8 cellular contexts compared by ENCODE assay signal in the genomic region with DNA sequence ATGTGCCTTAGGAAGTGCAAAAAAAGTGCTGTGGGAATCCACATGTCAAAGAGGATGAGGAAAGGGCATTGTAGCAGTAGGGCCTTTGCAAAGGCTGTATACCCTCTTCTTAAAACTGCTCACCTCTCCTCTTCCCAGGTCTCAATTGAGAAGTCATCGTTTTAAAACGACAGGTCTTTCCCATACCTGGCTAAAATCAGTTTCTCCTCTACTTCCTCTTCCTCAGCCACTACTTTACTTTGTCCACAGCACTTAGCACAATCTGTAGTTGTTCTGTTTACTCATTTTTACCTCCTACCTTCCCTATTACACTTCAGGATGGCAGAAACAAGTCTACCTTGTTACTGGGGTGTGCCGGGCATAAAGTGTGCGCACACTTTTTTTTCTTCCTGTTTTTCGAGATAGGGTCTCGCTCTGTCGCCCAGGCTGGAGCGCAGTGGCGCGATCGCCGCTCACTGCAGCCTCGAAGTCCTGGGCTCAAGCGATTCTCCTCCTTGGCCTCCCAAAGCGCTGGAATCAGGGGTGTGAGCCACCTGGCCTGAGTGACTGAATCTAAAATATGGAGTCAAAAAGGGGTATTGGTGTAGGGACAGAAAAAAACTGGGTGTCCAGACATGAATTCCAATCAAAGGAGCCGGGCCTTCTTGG. TPM values are rescaled to one million over a fixed set of nuclear protein-coding genes. Genes with fewer than 3 reads are reported as not detected.
DNase-seq lines count a peak whose midpoint lies in the region; ATAC-seq and TF ChIP-seq lines count a peak whose summit lies in the region.

No MANE protein-coding gene starts in this region.

- H3K9me3 ChIP-seq in left ventricle myocardium inferior (replicated peaks): no peaks in the 10 kb centered on the region
- no peaks in the 10 kb centered on the region for H3K9me3 ChIP-seq in skeletal muscle tissue (ENCODE audit: control insufficient read depth in 3 of 3, low read length in 3 of 3)

- intact Hi-C loops in activated CD4-positive, alpha-beta memory T cell treated with anti-CD3 and anti-CD28 coated beads for 36 hours (cut with micrococcal nuclease): loop anchor here (1.0 to 5.0 kb wide), 4 partner anchors 9 to 291 kb away; a partner anchor contains a TSS
- intact Hi-C loops in left ventricle myocardium inferior (cut with micrococcal nuclease): no loop called here

- CTCF ChIA-PET in activated CD4-positive, alpha-beta memory T cell treated with anti-CD3 and anti-CD28 coated beads for 36 hours (lab: Charles Lee): interaction anchor here (1.2 to 1.6 kb wide), 3 partner anchors 10 to 186 kb away, joined by 3 to 7 read pairs (median 4); a partner anchor contains a TSS

- H3K36me3 ChIP-seq in left ventricle myocardium inferior (no peaks in the 10 kb centered on the region), skeletal muscle tissue (ENCODE audit: control insufficient read depth in 3 of 3, insufficient read depth in 3 of 3, low read length in 3 of 3) (no peaks in the 10 kb centered on the region)

- H3K4me1 ChIP-seq in left ventricle myocardium inferior (peaks cover 25% of the 10 kb centered on the region), skeletal muscle tissue (ENCODE audit: control insufficient read depth in 3 of 3, insufficient read depth in 3 of 3, low read length in 3 of 3) (peaks cover 12 to 13% (median 12%) of the 10 kb centered on the region in 3 donors)

- peak overlapping the region; percentile 78 to 84 (median 83) for H3K9ac ChIP-seq in skeletal muscle tissue (ENCODE audit: low read depth in 1 of 3, low read length in 3 of 3)

- H3K4me3 ChIP-seq in left ventricle myocardium inferior (peak overlapping the region; percentile 73), skeletal muscle tissue (ENCODE audit: low read length in 3 of 3) (peak overlapping the region; percentile 75 to 86 (median 83))

- POLR2A ChIA-PET in activated CD4-positive, alpha-beta memory T cell treated with anti-CD3 and anti-CD28 coated beads for 36 hours (lab: Charles Lee): interaction anchor here (0.9 to 2.1 kb wide), 5 partner anchors 10 to 73 kb away, joined by 3 to 42 read pairs (median 4); a partner anchor contains a TSS

- H3K4me3 Mint-ChIP-seq in activated T-cell treated with anti-CD3 and anti-CD28 coated beads, Interleukin-2, amount 50 U/mL, for 4 hours: peak overlapping the region; percentile 88
- peak overlapping the region; percentile 92 for H3K4me3 Mint-ChIP-seq in activated CD4-positive, alpha-beta memory T cell treated with anti-CD3 and anti-CD28 coated beads for 36 hours

- DNase-seq in activated T-cell treated with anti-CD3 and anti-CD28 coated beads, Interleukin-2, amount 50 U/mL, for 4 hours: no peak
- DNase-seq in activated T-cell treated with anti-CD3 and anti-CD28 coated beads, Interleukin-2, amount 50 U/mL, for 48 hours: no peak
- DNase-seq in activated CD4-positive, alpha-beta memory T cell treated with anti-CD3 and anti-CD28 coated beads for 36 hours: no peak
- no peak for DNase-seq in left ventricle myocardium inferior
- no peak for DNase-seq in stimulated activated naive CD4-positive, alpha-beta T cell treated with Interleukin-2 at 50 U/mL for 16 hours (lab: John Stamatoyannopoulos, UW)
- DNase-seq in SW480 (ENCODE audit: low spot score): no peak

- no peaks in the 10 kb centered on the region for H3K36me3 Mint-ChIP-seq in activated T-cell treated with anti-CD3 and anti-CD28 coated beads, Interleukin-2, amount 50 U/mL, for 4 hours (ENCODE audit: insufficient read depth)
- H3K36me3 Mint-ChIP-seq in activated CD4-positive, alpha-beta memory T cell treated with anti-CD3 and anti-CD28 coated beads for 36 hours: no peaks in the 10 kb centered on the region

- no peaks in the 10 kb centered on the region for H3K9me3 Mint-ChIP-seq in activated T-cell treated with anti-CD3 and anti-CD28 coated beads, Interleukin-2, amount 50 U/mL, for 4 hours
- H3K9me3 Mint-ChIP-seq in activated CD4-positive, alpha-beta memory T cell treated with anti-CD3 and anti-CD28 coated beads for 36 hours: no peaks in the 10 kb centered on the region

- TF ChIP-seq CTCF in left ventricle myocardium inferior (IDR thresholded peaks at IDR 0.05; ENCODE audit: borderline replicate concordance): no peak

- peak overlapping the region; percentile 94 for H3K27ac ChIP-seq in left ventricle myocardium inferior (replicated peaks)
- H3K27ac ChIP-seq in skeletal muscle tissue (ENCODE audit: low read depth, low read length): peak overlapping the region; percentile 84

- no peaks in the 10 kb centered on the region for H3K27me3 Mint-ChIP-seq in activated T-cell treated with anti-CD3 and anti-CD28 coated beads, Interleukin-2, amount 50 U/mL, for 4 hours (ENCODE audit: low read depth)
- no peaks in the 10 kb centered on the region for H3K27me3 Mint-ChIP-seq in activated CD4-positive, alpha-beta memory T cell treated with anti-CD3 and anti-CD28 coated beads for 36 hours

- no peaks in the 10 kb centered on the region for H3K27me3 ChIP-seq in left ventricle myocardium inferior (ENCODE audit: low read depth)
- no peaks in the 10 kb centered on the region for H3K27me3 ChIP-seq in skeletal muscle tissue (ENCODE audit: control insufficient read depth in 3 of 3, insufficient read depth in 3 of 3, low read length in 3 of 3)

- ATAC-seq in activated T-cell treated with anti-CD3 and anti-CD28 coated beads, Interleukin-2, amount 50 U/mL, for 4 hours: peak in 1 of 2 donors; percentile 0
- ATAC-seq in HG03139 (IDR thresholded peaks at IDR 0.05; ENCODE audit: unreplicated experiment): peak; percentile 3

- peak overlapping the region; percentile 98 for H3K27ac Mint-ChIP-seq in activated CD4-positive, alpha-beta memory T cell treated with anti-CD3 and anti-CD28 coated beads for 36 hours

- H3K4me1 Mint-ChIP-seq in activated T-cell treated with anti-CD3 and anti-CD28 coated beads, Interleukin-2, amount 50 U/mL, for 4 hours (ENCODE audit: low read depth): peaks cover 44% of the 10 kb centered on the region
- H3K4me1 Mint-ChIP-seq in activated CD4-positive, alpha-beta memory T cell treated with anti-CD3 and anti-CD28 coated beads for 36 hours (ENCODE audit: low read depth): peaks cover 39% of the 10 kb centered on the region

RNA-seq across cellular contexts. Expression of a gene that starts 9.8 kb away (rescaled TPM):
- 100 to 1,000 TPM in 2 of 3 donors, 10 to 100 TPM in 1; 89.4 to 115 (median 104) TPM for total RNA-seq in activated T-cell treated with anti-CD3 and anti-CD28 coated beads, Interleukin-2, amount 50 U/mL, for 4 hours
- total RNA-seq in activated CD4-positive, alpha-beta memory T cell treated with anti-CD3 and anti-CD28 coated beads for 36 hours: 100 to 1,000 TPM; 112 to 121 TPM
- total RNA-seq in left ventricle myocardium inferior (19.0 TPM), skeletal muscle tissue (30.3 TPM)
